Comparison of ENCODE assay signal across 26 cellular contexts in the genomic region with DNA sequence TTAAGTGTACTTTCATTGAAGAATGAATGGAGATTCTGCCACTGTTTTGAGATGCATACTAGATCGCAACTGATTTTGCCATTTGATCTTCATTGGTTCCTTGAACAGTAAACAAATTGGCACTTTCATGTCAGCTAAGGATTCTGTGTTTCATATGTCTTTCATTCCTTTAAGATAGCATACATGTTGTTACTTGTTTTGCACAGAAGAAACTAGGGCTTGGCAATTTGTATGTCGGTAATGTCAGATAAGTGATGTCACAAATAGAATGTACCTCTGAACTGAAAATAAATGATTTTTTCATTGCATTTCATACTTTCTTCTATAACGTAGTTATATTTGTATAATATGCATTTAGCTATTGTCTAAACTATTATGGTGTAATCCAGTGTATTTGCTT.
"Had no signal": no experiment of that assay in that cellular context is flagged by ENCODE, and none has a peak within 500 bp of the region (broad histone marks: within the 10 kb centered on the region; RNA-seq: fewer than 3 reads in every experiment).

No MANE protein-coding gene starts in this region.

- FAIRE-seq: kidney had no signal

- H3K27me3 ChIP-seq: left lung, ovary, tibial nerve, uterus had no signal

- H3K9me3 Mint-ChIP-seq: mesothelial cell of epicardium; natural killer cell; nephron progenitor cell; stimulated activated effector memory CD8-positive, alpha-beta T cell treated with anti-CD3 and anti-CD28 coated beads, Interleukin-12 subunit alpha, Interleukin-12 subunit beta, amount 100 ng/mL, for 72 hours; stimulated activated naive CD8-positive, alpha-beta T cell treated with anti-CD3 and anti-CD28 coated beads, Interleukin-15, amount 100 ng/mL, for 72 hours; type B pancreatic cell had no signal

- ATAC-seq: left colon; left lung; lower lobe of right lung; natural killer cell; right cardiac atrium; sciatic nerve; stimulated activated effector memory CD8-positive, alpha-beta T cell treated with anti-CD3 and anti-CD28 coated beads, Interleukin-12 subunit alpha, Interleukin-12 subunit beta, amount 100 ng/mL, for 72 hours; stimulated activated naive CD8-positive, alpha-beta T cell treated with anti-CD3 and anti-CD28 coated beads, Interleukin-15, amount 100 ng/mL, for 72 hours had no signal

- DNase-seq: hippocampal formation; kidney; left colon; left lung; lower lobe of right lung; mesendoderm; naive B cell; natural killer cell; nephron progenitor cell; ovary; retina; right cardiac atrium; stimulated activated CD4-positive, alpha-beta T cell treated with anti-CD3 and anti-CD28 coated beads, Interleukin-12 subunit alpha, Interleukin-12 subunit beta, amount 100 ng/mL, for 4 hours; stimulated activated CD4-positive, alpha-beta T cell treated with anti-CD3 and anti-CD28 coated beads, Interleukin-15, amount 100 ng/mL, for 24 hours; stimulated activated CD4-positive, alpha-beta T cell treated with anti-CD3 and anti-CD28 coated beads, Interleukin-4, amount 100 ng/mL, for 24 hours; stimulated activated naive CD4-positive, alpha-beta T cell treated with Interleukin-2 at 50 U/mL for 16 hours; stimulated activated naive CD8-positive, alpha-beta T cell treated with anti-CD3 and anti-CD28 coated beads, Interleukin-15, amount 100 ng/mL, for 72 hours; substantia nigra; uterus had no signal

- H3K27ac ChIP-seq: left lung, lower lobe of right lung, ovary, prostate gland, skin epidermis, tibial nerve, uterus had no signal

- H3K27me3 Mint-ChIP-seq: naive B cell; stimulated activated naive CD8-positive, alpha-beta T cell treated with anti-CD3 and anti-CD28 coated beads, Interleukin-15, amount 100 ng/mL, for 72 hours; type B pancreatic cell had no signal

- H3K36me3 Mint-ChIP-seq: naive B cell; natural killer cell; stimulated activated effector memory CD8-positive, alpha-beta T cell treated with anti-CD3 and anti-CD28 coated beads, Interleukin-12 subunit alpha, Interleukin-12 subunit beta, amount 100 ng/mL, for 72 hours had no signal

- H3K27ac Mint-ChIP-seq: mesothelial cell of epicardium; naive B cell; natural killer cell; nephron progenitor cell; stimulated activated effector memory CD8-positive, alpha-beta T cell treated with anti-CD3 and anti-CD28 coated beads, Interleukin-12 subunit alpha, Interleukin-12 subunit beta, amount 100 ng/mL, for 72 hours; stimulated activated naive CD8-positive, alpha-beta T cell treated with anti-CD3 and anti-CD28 coated beads, Interleukin-15, amount 100 ng/mL, for 72 hours; type B pancreatic cell had no signal

- H3K9me3 ChIP-seq: left lung, lower lobe of right lung, ovary, prostate gland, tibial nerve, uterus had no signal

- H3K36me3 ChIP-seq: left lung, lower lobe of right lung, ovary, prostate gland, tibial nerve, uterus had no signal

- H3K4me3 Mint-ChIP-seq: mesothelial cell of epicardium; naive B cell; natural killer cell; nephron progenitor cell; stimulated activated effector memory CD8-positive, alpha-beta T cell treated with anti-CD3 and anti-CD28 coated beads, Interleukin-12 subunit alpha, Interleukin-12 subunit beta, amount 100 ng/mL, for 72 hours; stimulated activated naive CD8-positive, alpha-beta T cell treated with anti-CD3 and anti-CD28 coated beads, Interleukin-15, amount 100 ng/mL, for 72 hours; type B pancreatic cell had no signal

- H3K4me1 ChIP-seq: left lung, lower lobe of right lung, prostate gland, tibial nerve, uterus had no signal

- H3K4me3 ChIP-seq: left lung, lower lobe of right lung, ovary, prostate gland, skin epidermis, tibial nerve, uterus had no signal

- H3K4me1 Mint-ChIP-seq: naive B cell; natural killer cell; nephron progenitor cell; stimulated activated effector memory CD8-positive, alpha-beta T cell treated with anti-CD3 and anti-CD28 coated beads, Interleukin-12 subunit alpha, Interleukin-12 subunit beta, amount 100 ng/mL, for 72 hours; stimulated activated naive CD8-positive, alpha-beta T cell treated with anti-CD3 and anti-CD28 coated beads, Interleukin-15, amount 100 ng/mL, for 72 hours had no signal
